In genomic region chr9:115118471-115119156, GRCh38 we compare ENCODE assay signal across 9 cellular contexts.
DNase-seq lines count a peak whose midpoint lies in the region; ATAC-seq, FAIRE-seq and TF ChIP-seq lines count a peak whose summit lies in the region.
"Had no signal": no experiment of that assay in that cellular context is flagged by ENCODE, and none has a peak within 500 bp of the region (broad histone marks: within the 10 kb centered on the region; RNA-seq: fewer than 3 reads in every experiment).

No MANE protein-coding gene starts in this region.

- FAIRE-seq in RCC 7860 (lab: Jason Lieb, UNC) = peak; percentile 93

- no peak for TF ChIP-seq CTCF in nephron progenitor cell (IDR thresholded peaks at IDR 0.05)

- no peak for ATAC-seq in HG03521 (IDR thresholded peaks at IDR 0.05; ENCODE audit: unreplicated experiment)

- H3K27ac Mint-ChIP-seq in nephron progenitor cell = no peak overlapping the region
- H3K27ac Mint-ChIP-seq: B cell had no signal

- peaks cover 51% of the 10 kb centered on the region for H3K27me3 Mint-ChIP-seq in nephron progenitor cell (ENCODE audit: low read depth, poor library complexity)

- no peaks in the 10 kb centered on the region for H3K36me3 Mint-ChIP-seq in nephron progenitor cell (ENCODE audit: low read depth)

- peak overlapping the region; percentile 84 for H3K4me3 Mint-ChIP-seq in nephron progenitor cell
- H3K4me3 Mint-ChIP-seq: B cell had no signal

- no peaks in the 10 kb centered on the region for H3K9me3 Mint-ChIP-seq in nephron progenitor cell

- DNase-seq in NCI-H1436 (lab: John Stamatoyannopoulos, UW) (peak; percentile 24), NCI-H1436 treated with DMSO at 0.1 percent for 48 hours (lab: John Stamatoyannopoulos, UW) (no peak), RCC 7860 (ENCODE audit: low spot score) (peak; percentile 84), fibroblast of gingiva (ENCODE audit: low read depth) (peak; percentile 84), nephron progenitor cell (peak; percentile 31), NCI-H1694 treated with DMSO at 0.1 percent for 48 hours (lab: John Stamatoyannopoulos, UW) (no peak)
- no peak for DNase-seq in activated CD4-positive, alpha-beta T cell treated with anti-CD3 and anti-CD28 coated beads for 1 hour

- peaks cover 45% of the 10 kb centered on the region for H3K4me1 Mint-ChIP-seq in nephron progenitor cell

Comparison
In these comparisons a context has a peak if more than half of its experiments do, and no peak if none do; other contexts are left out.
1. DNase-seq: peak in NCI-H1436 (single experiment), RCC 7860 (single experiment), fibroblast of gingiva (single experiment) and nephron progenitor cell (single experiment); none in NCI-H1436 treated with DMSO at 0.1 percent for 48 hours (single experiment), NCI-H1694 treated with DMSO at 0.1 percent for 48 hours (single experiment) and activated CD4-positive, alpha-beta T cell treated with anti-CD3 and anti-CD28 coated beads for 1 hour (single experiment).